In the genomic region with DNA sequence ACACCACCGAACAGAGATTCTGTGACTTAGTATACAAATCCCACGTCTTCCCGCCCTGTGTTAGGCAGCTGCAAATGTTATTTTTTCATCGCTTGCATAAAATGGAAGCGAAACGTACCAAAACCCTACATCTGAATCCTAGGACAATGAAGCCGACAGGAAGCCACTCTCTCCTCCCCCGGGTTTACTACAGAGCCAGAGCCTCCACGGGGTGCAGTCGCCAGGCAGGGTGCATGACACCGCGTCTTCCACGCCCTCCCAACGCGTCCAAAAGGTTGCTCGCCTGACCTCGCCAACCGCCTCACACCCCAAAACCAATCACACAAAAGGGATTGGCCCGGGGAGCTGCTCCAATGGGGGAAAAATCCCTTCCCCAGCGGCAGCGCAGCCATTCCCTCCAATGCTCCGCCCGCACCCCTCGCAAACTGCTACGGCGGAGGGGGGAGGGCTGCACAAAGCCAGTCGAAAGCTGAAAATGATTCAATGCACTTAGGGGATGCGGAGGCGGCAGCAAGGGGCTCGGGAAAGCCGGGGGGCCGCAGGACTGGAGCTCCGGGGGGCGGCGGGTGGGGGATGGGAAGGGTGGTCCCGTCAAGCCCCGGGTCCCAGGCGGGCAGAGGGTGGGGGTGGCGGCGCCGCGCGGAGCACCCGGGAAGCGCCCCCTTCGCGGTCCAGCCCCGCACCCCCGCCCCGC, we compare ENCODE assay signal across 8 cellular contexts. TPM values are rescaled to one million over a fixed set of nuclear protein-coding genes. Genes with fewer than 3 reads are reported as not detected.
DNase-seq lines count a peak whose midpoint lies in the region; ATAC-seq, FAIRE-seq and TF ChIP-seq lines count a peak whose summit lies in the region.

No MANE protein-coding gene starts in this region.

- TF ChIP-seq POLR2A in HepG2 (IDR thresholded peaks at IDR 0.05; ENCODE audit: insufficient read depth in 1 of 2, low read depth in 2 of 2, low read length in 2 of 2) = peak; percentile 37 to 40; a peak in 3 of 4 replicates

- no TSS peak for BruUV-seq in HepG2 (replicated peaks; lab: Mats Ljungman, UMichigan)

- TF ChIP-seq RAD21 in HepG2 (CRISPR knock-in tag; IDR thresholded peaks at IDR 0.05) = no peak

- H3K4me2 ChIP-seq in HepG2 (ENCODE audit: low read depth, low read length) = peak overlapping the region; percentile 96

- no peaks in the 10 kb centered on the region; a peak in 1 of 5 replicates for H3K27me3 ChIP-seq in HepG2 (ENCODE audit: control insufficient read depth in 1 of 2, insufficient read depth in 2 of 2, low read length in 2 of 2)

- H3K27me3 Mint-ChIP-seq in dendritic cell treated with granulocyte-macrophage colony-stimulating factor and Interleukin-4, amounts not matched to agents 40 ng/mL and 50 ng/mL, for 4 days = no peaks in the 10 kb centered on the region

- peaks cover 64% of the 10 kb centered on the region for H3K79me2 ChIP-seq in HepG2 (ENCODE audit: insufficient read depth, low read length)

- ATAC-seq in HG02870 (IDR thresholded peaks at IDR 0.05; ENCODE audit: unreplicated experiment) = peak; percentile 16
- ATAC-seq in HepG2 = peak; percentile 29

- H3K9ac ChIP-seq in HepG2 (ENCODE audit: insufficient read depth, low read depth, low read length) = peak overlapping the region; percentile 71

- H3K36me3 Mint-ChIP-seq in dendritic cell treated with granulocyte-macrophage colony-stimulating factor and Interleukin-4, amounts not matched to agents 40 ng/mL and 50 ng/mL, for 4 days (ENCODE audit: low read depth) = peaks cover 39% of the 10 kb centered on the region

- H4K20me1 ChIP-seq in HepG2 (ENCODE audit: insufficient read depth, low read length) = peaks cover 10% of the 10 kb centered on the region

- TF ChIP-seq CTCF in GM12864 (IDR thresholded peaks at IDR 0.05; ENCODE audit: low read depth, low read length, missing control alignments) (no peak), HepG2 (CRISPR knock-in tag; IDR thresholded peaks at IDR 0.05) (no peak)

- in situ Hi-C loops in HepG2 (cut with HindIII; ENCODE audit: extremely low pct_ligation_motif_present, low pct_unique_long_range_greater_than_20kb) = no loop called here

- peaks cover 39% of the 10 kb centered on the region for H3K4me1 ChIP-seq in HepG2 (ENCODE audit: insufficient read depth, low read length)

- H3K9me3 Mint-ChIP-seq in dendritic cell treated with granulocyte-macrophage colony-stimulating factor and Interleukin-4, amounts not matched to agents 40 ng/mL and 50 ng/mL, for 4 days = no peaks in the 10 kb centered on the region

- no peak overlapping the region for H2AFZ ChIP-seq in HepG2 (ENCODE audit: low read length)

- no peak for DNase-seq in GM12864 (ENCODE audit: low read depth)
- DNase-seq in NCI-H2227 treated with DMSO at 0.1 percent for 48 hours (lab: John Stamatoyannopoulos, UW) = peak; percentile 78
- DNase-seq in activated CD4-positive, alpha-beta T cell treated with anti-CD3 and anti-CD28 coated beads for 1 hour = peak; percentile 23
- peak; percentile 34 for DNase-seq in HepG2 (ENCODE audit: low spot score)
- peak; percentile 66 for DNase-seq in stimulated activated CD4-positive, alpha-beta T cell treated with anti-CD3 and anti-CD28 coated beads, Interleukin-4, amount 100 ng/mL, for 1 hour
- DNase-seq in RKO (ENCODE audit: low spot score) = no peak

- POLR2A ChIA-PET in HepG2 (lab: Yijun Ruan, JAX) = no interaction called here

- peak overlapping the region; percentile 87 for H3K27ac ChIP-seq in HepG2 (ENCODE audit: extremely low read length, insufficient read depth, low read length)

- CTCF ChIA-PET in HepG2 (lab: Yijun Ruan, JAX; ENCODE audit: low intra/inter-chr PET ratio, low total read pairs) = no interaction called here

- intact Hi-C loops in dendritic cell treated with granulocyte-macrophage colony-stimulating factor and Interleukin-4, amounts not matched to agents 40 ng/mL and 50 ng/mL, for 4 days (cut with micrococcal nuclease) = loop anchor here (2.0 to 10.0 kb wide), 2 partner anchors 14 to 60 kb away; no protein-coding TSS in a partner anchor
- intact Hi-C loops in HepG2 (cut with micrococcal nuclease; ENCODE audit: unreplicated experiment) = no loop called here

- WGBS in HepG2 (ENCODE audit: low lambda C conversion rate) = 4% methylated on average over 9 of the region's 50 CpGs

- H3K4me3 Mint-ChIP-seq in dendritic cell treated with granulocyte-macrophage colony-stimulating factor and Interleukin-4, amounts not matched to agents 40 ng/mL and 50 ng/mL, for 4 days = peak overlapping the region; percentile 87

- peaks cover 21% of the 10 kb centered on the region for H3K4me1 Mint-ChIP-seq in dendritic cell treated with granulocyte-macrophage colony-stimulating factor and Interleukin-4, amounts not matched to agents 40 ng/mL and 50 ng/mL, for 4 days (ENCODE audit: low read depth)

- H3K4me3 ChIP-seq in GM12864 (ENCODE audit: low read depth, low read length) (peak overlapping the region; percentile 99), HepG2 (replicated peaks in 1 of 3; ENCODE audit: insufficient read depth in 1 of 3, low read depth in 2 of 3, low read length in 3 of 3) (peak overlapping the region; percentile 88 to 99 (median 93))

- FAIRE-seq in HepG2 (lab: Jason Lieb, UNC) = no peak

- H3K27ac Mint-ChIP-seq in dendritic cell treated with granulocyte-macrophage colony-stimulating factor and Interleukin-4, amounts not matched to agents 40 ng/mL and 50 ng/mL, for 4 days = peak overlapping the region; percentile 100

- no peaks in the 10 kb centered on the region for H3K36me3 ChIP-seq in HepG2 (replicated peaks in 1 of 2; ENCODE audit: control insufficient read depth in 1 of 2, insufficient read depth in 2 of 2, low read length in 2 of 2)

- TF ChIP-seq EP300 in HepG2 (IDR thresholded peaks at IDR 0.05; ENCODE audit: low read depth in 2 of 2, low read length in 2 of 2) = no peak
- no peak for TF ChIP-seq EP300 in HepG2 (CRISPR knock-in tag; IDR thresholded peaks at IDR 0.05; ENCODE audit: borderline replicate concordance)

- no peaks in the 10 kb centered on the region for H3K9me3 ChIP-seq in HepG2 (ENCODE audit: low read length)

RNA-seq across cellular contexts. Expression of a gene that starts 0.7 kb away (rescaled TPM):
- total RNA-seq in HepG2 (2016; rRNA removed; fragmentation: Illumina TruSeq; extraction: Trizol) = 28.6 and 36.9 TPM in 2 replicates
- total RNA-seq in HepG2 (2016; cell fraction: cytosol; rRNA removed; fragmentation: Illumina TruSeq; extraction: Trizol; ENCODE audit: low read depth) = 4.7 and 5.9 TPM in 2 replicates
- 29.1 and 30.1 TPM in 2 replicates for total RNA-seq in HepG2 (2016; cell fraction: insoluble cytoplasmic fraction; rRNA removed; fragmentation: Illumina TruSeq; extraction: Trizol)
- total RNA-seq in HepG2 (2016; cell fraction: membrane; rRNA removed; fragmentation: Illumina TruSeq; extraction: Trizol) = 7.6 and 11.5 TPM in 2 replicates
- 56.5 and 62.3 TPM in 2 replicates for total RNA-seq in HepG2 (2016; cell fraction: nucleus; rRNA removed; fragmentation: Illumina TruSeq; extraction: Trizol)
- polyA plus RNA-seq in HepG2 (2011; rRNA removed) = 18.5 and 23.0 TPM in 2 replicates
- 9.8 and 12.5 TPM in 2 replicates for polyA plus RNA-seq in HepG2 (2011; cell fraction: cytosol; rRNA removed)
- 27.0 and 34.5 TPM in 2 replicates for polyA plus RNA-seq in HepG2 (2011; cell fraction: nucleus; rRNA removed)
- polyA plus RNA-seq in HepG2 (2012) = 11.6 and 15.1 TPM in 2 replicates
- 1.2 TPM in 2 replicates for polyA plus RNA-seq in HepG2 (2016; cell fraction: cytosol; fragmentation: Illumina TruSeq; extraction: Trizol; ENCODE audit: low read depth)
- 26.8 and 28.6 TPM in 2 replicates for polyA plus RNA-seq in HepG2 (2016; cell fraction: insoluble cytoplasmic fraction; fragmentation: Illumina TruSeq; extraction: Trizol; ENCODE audit: low read depth)
- polyA plus RNA-seq in HepG2 (2016; cell fraction: membrane; fragmentation: Illumina TruSeq; extraction: Trizol; ENCODE audit: low read depth) = 2.4 and 3.3 TPM in 2 replicates
- 36.6 and 37.9 TPM in 2 replicates for polyA plus RNA-seq in HepG2 (2016; cell fraction: nucleus; fragmentation: Illumina TruSeq; extraction: Trizol; ENCODE audit: insufficient read depth, low read depth)
- polyA minus RNA-seq in HepG2 (2011; rRNA and poly(A)+ RNA removed; ENCODE audit: low replicate concordance) = 42.9 and 55.3 TPM in 2 replicates
- 22.1 and 22.3 TPM in 2 replicates for polyA minus RNA-seq in HepG2 (2011; cell fraction: cytosol; rRNA and poly(A)+ RNA removed)
- 155 and 161 TPM in 2 replicates for polyA minus RNA-seq in HepG2 (2011; cell fraction: nucleus; rRNA and poly(A)+ RNA removed)

RNA-seq across cellular contexts. Expression of a gene that starts 1.5 kb away (rescaled TPM):
- total RNA-seq in HepG2 (2016; rRNA removed; fragmentation: Illumina TruSeq; extraction: Trizol) = 9.5 and 10.1 TPM in 2 replicates
- 22.4 and 23.3 TPM in 2 replicates for total RNA-seq in HepG2 (2016; cell fraction: cytosol; rRNA removed; fragmentation: Illumina TruSeq; extraction: Trizol; ENCODE audit: low read depth)
- 9.6 and 10.2 TPM in 2 replicates for total RNA-seq in HepG2 (2016; cell fraction: insoluble cytoplasmic fraction; rRNA removed; fragmentation: Illumina TruSeq; extraction: Trizol)
- total RNA-seq in HepG2 (2016; cell fraction: membrane; rRNA removed; fragmentation: Illumina TruSeq; extraction: Trizol) = 9.4 and 13.3 TPM in 2 replicates
- 14.5 and 14.9 TPM in 2 replicates for total RNA-seq in HepG2 (2016; cell fraction: nucleus; rRNA removed; fragmentation: Illumina TruSeq; extraction: Trizol)
- polyA plus RNA-seq in HepG2 (2011; rRNA removed) = 11.4 and 13.4 TPM in 2 replicates
- polyA plus RNA-seq in HepG2 (2011; cell fraction: cytosol; rRNA removed) = 5.1 and 5.9 TPM in 2 replicates
- 10.1 and 12.4 TPM in 2 replicates for polyA plus RNA-seq in HepG2 (2011; cell fraction: nucleus; rRNA removed)
- polyA plus RNA-seq in HepG2 (2012) = 9.1 and 9.7 TPM in 2 replicates
- polyA plus RNA-seq in HepG2 (2016; cell fraction: cytosol; fragmentation: Illumina TruSeq; extraction: Trizol; ENCODE audit: low read depth) = 1.4 and 2.3 TPM in 2 replicates
- 9.1 and 12.0 TPM in 2 replicates for polyA plus RNA-seq in HepG2 (2016; cell fraction: insoluble cytoplasmic fraction; fragmentation: Illumina TruSeq; extraction: Trizol; ENCODE audit: low read depth)
- 1.9 and 2.2 TPM in 2 replicates for polyA plus RNA-seq in HepG2 (2016; cell fraction: membrane; fragmentation: Illumina TruSeq; extraction: Trizol; ENCODE audit: low read depth)
- 10.0 and 12.7 TPM in 2 replicates for polyA plus RNA-seq in HepG2 (2016; cell fraction: nucleus; fragmentation: Illumina TruSeq; extraction: Trizol; ENCODE audit: insufficient read depth, low read depth)
- 4.4 and 8.7 TPM in 2 replicates for polyA minus RNA-seq in HepG2 (2011; rRNA and poly(A)+ RNA removed; ENCODE audit: low replicate concordance)
- 5.3 and 6.1 TPM in 2 replicates for polyA minus RNA-seq in HepG2 (2011; cell fraction: cytosol; rRNA and poly(A)+ RNA removed)
- polyA minus RNA-seq in HepG2 (2011; cell fraction: nucleus; rRNA and poly(A)+ RNA removed) = 22.0 and 40.3 TPM in 2 replicates

Comparison
In these comparisons a context has a peak if more than half of its experiments do, and no peak if none do; other contexts are left out.
1. DNase-seq: peak in NCI-H2227 treated with DMSO at 0.1 percent for 48 hours (single experiment), activated CD4-positive, alpha-beta T cell treated with anti-CD3 and anti-CD28 coated beads for 1 hour (single experiment), HepG2 (single experiment) and stimulated activated CD4-positive, alpha-beta T cell treated with anti-CD3 and anti-CD28 coated beads, Interleukin-4, amount 100 ng/mL, for 1 hour (single experiment); none in GM12864 (single experiment) and RKO (single experiment).